Comparison of ENCODE assay signal across 8 cellular contexts in the genomic region with DNA sequence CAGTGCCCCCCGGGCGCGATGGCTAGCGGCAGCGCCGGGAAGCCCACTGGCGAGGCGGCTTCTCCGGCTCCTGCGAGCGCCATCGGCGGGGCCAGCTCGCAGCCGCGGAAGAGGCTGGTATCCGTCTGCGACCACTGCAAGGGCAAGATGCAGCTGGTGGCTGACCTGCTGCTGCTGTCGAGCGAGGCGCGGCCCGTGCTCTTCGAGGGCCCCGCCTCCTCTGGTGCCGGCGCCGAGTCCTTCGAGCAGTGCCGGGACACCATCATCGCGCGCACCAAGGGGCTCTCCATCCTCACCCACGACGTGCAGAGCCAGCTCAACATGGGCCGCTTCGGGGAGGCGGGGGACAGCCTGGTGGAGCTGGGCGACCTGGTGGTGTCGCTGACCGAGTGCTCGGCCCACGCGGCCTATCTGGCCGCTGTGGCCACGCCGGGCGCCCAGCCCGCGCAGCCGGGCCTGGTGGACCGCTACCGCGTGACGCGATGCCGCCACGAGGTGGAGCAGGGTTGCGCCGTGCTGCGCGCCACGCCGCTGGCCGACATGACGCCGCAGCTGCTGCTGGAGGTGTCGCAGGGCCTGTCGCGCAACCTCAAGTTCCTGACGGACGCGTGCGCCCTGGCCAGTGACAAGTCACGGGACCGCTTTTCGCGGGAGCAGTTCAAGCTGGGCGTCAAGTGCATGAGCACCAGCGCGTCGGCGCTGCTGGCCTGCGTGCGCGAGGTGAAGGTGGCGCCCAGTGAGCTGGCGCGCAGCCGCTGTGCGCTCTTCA. TPM values are rescaled to one million over a fixed set of nuclear protein-coding genes. Genes with fewer than 3 reads are reported as not detected.
DNase-seq lines count a peak whose midpoint lies in the region; ATAC-seq and TF ChIP-seq lines count a peak whose summit lies in the region.

No MANE protein-coding gene starts in this region.

- 46% methylated on average over 3 of the region's 91 CpGs for WGBS in right lobe of liver (ENCODE audit: insufficient coverage, low coverage, low lambda C conversion rate, missing lambda C conversion rate)
- WGBS in transverse colon (ENCODE audit: low coverage in 1 of 2), 2 donors, result 94% methylated on average over 47 of the region's 91 CpGs; no CpG with 5 or more reads in 1 of the 2 donors

- H3K4me1 ChIP-seq in right lobe of liver (peaks cover 0 to 42% (median 16%) of the 10 kb centered on the region in 4 donors), transverse colon (peaks cover 0 to 60% (median 26%) of the 10 kb centered on the region in 4 donors)

- no peak for DNase-seq in activated naive CD4-positive, alpha-beta T cell treated with Interleukin-2 at 50 U/mL for 16 hours
- no peak for DNase-seq in brain microvascular endothelial cell
- peak in 2 of 3 donors; percentile 36 to 59 for DNase-seq in right lobe of liver
- DNase-seq in transverse colon, result peak; percentile 21
- no peak for DNase-seq in NCI-H2107 (lab: John Stamatoyannopoulos, UW)
- no peak for DNase-seq in NCI-H187 treated with DMSO at 0.1 percent for 48 hours (lab: John Stamatoyannopoulos, UW)

- intact Hi-C loops in right lobe of liver (cut with DNase I) (no loop called here), transverse colon (cut with DNase I; ENCODE audit: low total_unique reads) (no loop called here)

- H3K27ac Mint-ChIP-seq in activated naive CD4-positive, alpha-beta T cell treated with anti-CD3 and anti-CD28 coated beads, Interleukin-2, amount 50 U/mL, for 24 hours, result no peak overlapping the region

- peak overlapping the region; percentile 42 for H3K4me3 Mint-ChIP-seq in activated naive CD4-positive, alpha-beta T cell treated with anti-CD3 and anti-CD28 coated beads, Interleukin-2, amount 50 U/mL, for 24 hours

- H3K27ac ChIP-seq in brain microvascular endothelial cell, result peak overlapping the region; percentile 90
- peak overlapping the region; percentile 91 to 97 (median 96) for H3K27ac ChIP-seq in right lobe of liver
- H3K27ac ChIP-seq in transverse colon, result peak overlapping the region; percentile 93 to 99 (median 96)

- ATAC-seq in right lobe of liver (no peak), HG02981 (IDR thresholded peaks at IDR 0.05; ENCODE audit: unreplicated experiment) (no peak)

- peak overlapping the region; percentile 88 for H3K4me3 ChIP-seq in brain microvascular endothelial cell (ENCODE audit: low read depth, low read length)
- peak overlapping the region; percentile 77 to 96 (median 85) for H3K4me3 ChIP-seq in right lobe of liver
- H3K4me3 ChIP-seq in transverse colon, result peak overlapping the region; percentile 74 to 97 (median 81)

- TF ChIP-seq CTCF in brain microvascular endothelial cell (IDR thresholded peaks at IDR 0.05; ENCODE audit: low read depth, low read length, missing control alignments) (no peak), right lobe of liver (IDR thresholded peaks at IDR 0.05) (no peak), transverse colon (IDR thresholded peaks at IDR 0.05) (no peak)

- H3K36me3 ChIP-seq in brain microvascular endothelial cell (replicated peaks) (no peaks in the 10 kb centered on the region), right lobe of liver (no peaks in the 10 kb centered on the region), transverse colon (no peaks in the 10 kb centered on the region)

- in situ Hi-C loops in brain microvascular endothelial cell (cut with HindIII; ENCODE audit: low pct_ligation_motif_present, low sequenced_read_pairs) (no loop called here), transverse colon (cut with MboI; ENCODE audit: low pct_ligation_motif_present in 1 of 4, low pct_unique_long_range_greater_than_20kb in 1 of 4, low sequenced_read_pairs in 3 of 4) (no loop called here)

- H3K27me3 ChIP-seq in brain microvascular endothelial cell (replicated peaks) (no peaks in the 10 kb centered on the region), right lobe of liver (no peaks in the 10 kb centered on the region), transverse colon (no peaks in the 10 kb centered on the region)

- H3K9me3 Mint-ChIP-seq in activated naive CD4-positive, alpha-beta T cell treated with anti-CD3 and anti-CD28 coated beads, Interleukin-2, amount 50 U/mL, for 24 hours, result no peaks in the 10 kb centered on the region

- peaks cover 6% of the 10 kb centered on the region for H3K36me3 Mint-ChIP-seq in activated naive CD4-positive, alpha-beta T cell treated with anti-CD3 and anti-CD28 coated beads, Interleukin-2, amount 50 U/mL, for 24 hours

- H3K9me3 ChIP-seq in right lobe of liver (no peaks in the 10 kb centered on the region), transverse colon (no peaks in the 10 kb centered on the region)

- TF ChIP-seq POLR2A in right lobe of liver (IDR thresholded peaks at IDR 0.05) (no peak), transverse colon (IDR thresholded peaks at IDR 0.05) (no peak)

- no peak for TF ChIP-seq EP300 in transverse colon (IDR thresholded peaks at IDR 0.05; ENCODE audit: low read depth)

- H3K27me3 Mint-ChIP-seq in activated naive CD4-positive, alpha-beta T cell treated with anti-CD3 and anti-CD28 coated beads, Interleukin-2, amount 50 U/mL, for 24 hours, result no peaks in the 10 kb centered on the region

- peaks cover 48% of the 10 kb centered on the region for H3K4me1 Mint-ChIP-seq in activated naive CD4-positive, alpha-beta T cell treated with anti-CD3 and anti-CD28 coated beads, Interleukin-2, amount 50 U/mL, for 24 hours

RNA-seq across cellular contexts. Expression of a gene that starts 1.7 kb away (rescaled TPM):
- total RNA-seq in right lobe of liver, result 1 to 10 TPM; 3.0 to 7.4 (median 5.5) TPM
- 10 to 100 TPM; 20.8 to 57.2 (median 28.2) TPM for total RNA-seq in transverse colon

RNA-seq across cellular contexts. Expression of a gene that starts 12.8 kb away (rescaled TPM):
- total RNA-seq in right lobe of liver, result 10 to 100 TPM; 10.8 to 16.7 (median 14.6) TPM
- 10 to 100 TPM; 15.8 to 39.3 (median 19.2) TPM for total RNA-seq in transverse colon

Comparison
In these comparisons a context has a peak if more than half of its experiments do, and no peak if none do; other contexts are left out.
1. DNase-seq: peak in right lobe of liver (2 of 3) and transverse colon (single experiment); none in activated naive CD4-positive, alpha-beta T cell treated with Interleukin-2 at 50 U/mL for 16 hours (single experiment), brain microvascular endothelial cell (single experiment), NCI-H2107 (single experiment) and NCI-H187 treated with DMSO at 0.1 percent for 48 hours (single experiment).
2. Peak in every context shown above with its lines, with median percentiles within 50 percentile points of each other: H3K27ac ChIP-seq and H3K4me3 ChIP-seq.